In the genomic region with DNA sequence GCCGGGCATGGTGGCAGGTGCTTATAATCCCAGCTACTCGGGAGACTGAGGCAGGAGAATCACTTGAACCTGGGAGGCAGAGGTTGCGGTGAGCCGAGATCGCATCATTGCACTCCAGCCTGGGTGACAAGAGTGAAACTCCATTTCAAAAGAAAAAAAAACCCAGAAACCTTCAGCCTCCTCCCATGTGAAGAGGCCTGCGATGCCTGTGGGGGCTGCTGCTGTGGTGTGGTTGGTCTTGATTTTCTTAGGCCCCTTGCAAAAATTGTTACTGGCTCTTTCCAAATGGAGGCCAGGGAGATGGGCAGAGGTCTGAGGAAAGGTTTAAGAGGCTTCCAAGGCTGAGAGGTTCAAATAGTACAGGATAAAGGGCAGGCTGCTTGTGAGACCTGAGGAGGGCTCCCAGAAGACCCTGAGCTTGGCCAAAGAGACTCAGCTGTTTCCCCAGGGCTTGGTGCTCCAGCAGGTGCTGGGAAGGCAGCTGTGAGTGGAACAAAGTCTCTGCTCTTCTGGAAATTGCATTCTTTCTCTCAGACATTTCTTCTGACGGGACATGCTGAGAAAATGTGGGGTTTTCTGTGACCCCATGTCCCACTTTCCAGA, we compare ENCODE assay signal across 17 cellular contexts. TPM values are rescaled to one million over a fixed set of nuclear protein-coding genes. Genes with fewer than 3 reads are reported as not detected.
DNase-seq lines count a peak whose midpoint lies in the region; ATAC-seq and TF ChIP-seq lines count a peak whose summit lies in the region.
"Had no signal": no experiment of that assay in that cellular context is flagged by ENCODE, and none has a peak within 500 bp of the region (broad histone marks: within the 10 kb centered on the region; RNA-seq: fewer than 3 reads in every experiment).

No MANE protein-coding gene starts in this region.

- peaks cover 0 to 4% (median 0%) of the 10 kb centered on the region in 7 donors for H3K27me3 ChIP-seq in spleen (replicated peaks in 1 of 7)
- H3K27me3 ChIP-seq: esophagus muscularis mucosa, right lobe of liver had no signal

- peak overlapping the region in 1 of 7 donors; percentile 43 for H3K27ac Mint-ChIP-seq in CD14-positive monocyte

- no peak for TF ChIP-seq POLR2A in spleen (IDR thresholded peaks at IDR 0.05)

- H3K27me3 Mint-ChIP-seq in CD14-positive monocyte (ENCODE audit: low read depth in 3 of 3) = peaks cover 0 to 16% (median 5%) of the 10 kb centered on the region in 3 donors
- H3K27me3 Mint-ChIP-seq: CD4-positive, CD25-positive, alpha-beta regulatory T cell had no signal

- WGBS in spleen, 5 donors = 53 to 77% (median 70%) methylated on average over 7 of the region's 7 CpGs

- H3K4me1 ChIP-seq in spleen = peaks cover 0 to 83% (median 42%) of the 10 kb centered on the region in 6 donors
- H3K4me1 ChIP-seq: esophagus muscularis mucosa had no signal

- ATAC-seq in GM18907 (IDR thresholded peaks at IDR 0.05; ENCODE audit: unreplicated experiment) (peak; percentile 34), HG02571 (IDR thresholded peaks at IDR 0.05; ENCODE audit: unreplicated experiment) (peak; percentile 0)
- ATAC-seq: activated T-cell treated with anti-CD3 and anti-CD28 coated beads, Interleukin-2, amount 50 U/mL, for 4 hours; left ventricle myocardium superior; right lobe of liver had no signal

- no peaks in the 10 kb centered on the region for H3K9me3 Mint-ChIP-seq in CD14-positive monocyte
- H3K9me3 Mint-ChIP-seq: activated T-cell treated with anti-CD3 and anti-CD28 coated beads, Interleukin-2, amount 50 U/mL, for 4 hours had no signal

- intact Hi-C loops in spleen (cut with DNase I; ENCODE audit: low total_unique reads) = no loop called here
- intact Hi-C loops in CD14-positive monocyte (cut with micrococcal nuclease) = loop anchor here (5.0 kb wide), 2 partner anchors 403 to 418 kb away; no protein-coding TSS in a partner anchor

- TF ChIP-seq CTCF in spleen (IDR thresholded peaks at IDR 0.05 in 8 of 11, conservative IDR thresholded peaks at IDR 0.05 in 3 of 11) = no peak
- TF ChIP-seq CTCF in CD14-positive monocyte (IDR thresholded peaks at IDR 0.05) = no peak

- H3K36me3 ChIP-seq in KOPT-K1 (ENCODE audit: insufficient read depth, low read length) = no peaks in the 10 kb centered on the region
- no peaks in the 10 kb centered on the region for H3K36me3 ChIP-seq in spleen
- H3K36me3 ChIP-seq: esophagus muscularis mucosa, right lobe of liver had no signal

- no peak overlapping the region for H3K4me3 ChIP-seq in spleen
- H3K4me3 ChIP-seq: esophagus muscularis mucosa, right lobe of liver had no signal

- H3K36me3 Mint-ChIP-seq in CD14-positive monocyte = peaks cover 0 to 2% of the 10 kb centered on the region in 2 donors
- H3K36me3 Mint-ChIP-seq: CD4-positive, CD25-positive, alpha-beta regulatory T cell had no signal

- H3K9me3 ChIP-seq in KOPT-K1 (ENCODE audit: insufficient read depth, low read length, poor library complexity, severe bottlenecking) (no peaks in the 10 kb centered on the region), spleen (no peaks in the 10 kb centered on the region)
- H3K9me3 ChIP-seq: esophagus muscularis mucosa had no signal

- DNase-seq in spleen = no peak
- no peak for DNase-seq in NCI-H2196 treated with DMSO at 0.1 percent for 48 hours (lab: John Stamatoyannopoulos, UW; ENCODE audit: unreplicated experiment)
- no peak for DNase-seq in CD14-positive monocyte (ENCODE audit: low spot score)
- no peak for DNase-seq in NCI-H146 (lab: John Stamatoyannopoulos, UW)
- DNase-seq: activated CD4-positive, alpha-beta T cell treated with anti-CD3 and anti-CD28 coated beads for 4 hours; activated T-cell treated with anti-CD3 and anti-CD28 coated beads, Interleukin-2, amount 50 U/mL, for 4 hours; amniotic stem cell; CD4-positive, CD25-positive, alpha-beta regulatory T cell; hypothalamus; left ventricle myocardium superior; NCI-H1092; NCI-H345; right lobe of liver had no signal

- H3K27ac ChIP-seq in KOPT-K1 (ENCODE audit: low read depth, low read length, poor library complexity, severe bottlenecking) = peak overlapping the region; percentile 95
- H3K27ac ChIP-seq in spleen = peak overlapping the region in 5 of 8 donors; percentile 5 to 64 (median 19)
- H3K27ac ChIP-seq: esophagus muscularis mucosa, right lobe of liver had no signal

- no peak overlapping the region for H3K4me3 Mint-ChIP-seq in CD14-positive monocyte
- H3K4me3 Mint-ChIP-seq: activated T-cell treated with anti-CD3 and anti-CD28 coated beads, Interleukin-2, amount 50 U/mL, for 4 hours; CD4-positive, CD25-positive, alpha-beta regulatory T cell had no signal

- peaks cover 33% of the 10 kb centered on the region for H3K4me1 Mint-ChIP-seq in CD14-positive monocyte

RNA-seq across cellular contexts. Expression of a gene that starts 18.4 kb away (rescaled TPM):
- 10 to 100 TPM in 3 of 7 donors, 1 to 10 TPM in 4; 6.7 to 18.9 (median 8.9) TPM for total RNA-seq in spleen
- polyA plus RNA-seq in spleen (10 to 100 TPM in 1 of 3 donors, 1 to 10 TPM in 2; 2.7 to 20.9 (median 3.7) TPM), CD14-positive monocyte (under 1 TPM in 1 of 2 donors, not detected in 1; 0.10 TPM)
- total RNA-seq: left ventricle myocardium superior had no signal

RNA-seq across cellular contexts. Expression of a gene that starts 28.5 kb away (rescaled TPM):
- 1 to 10 TPM in 5 of 7 donors, under 1 TPM in 2; 0.74 to 3.9 (median 1.5) TPM for total RNA-seq in spleen
- polyA plus RNA-seq in spleen (under 1 TPM; 0.26 to 0.55 (median 0.33) TPM), CD14-positive monocyte (not detected)
